Comparison of ENCODE assay signal across 8 cellular contexts in the genomic region with DNA sequence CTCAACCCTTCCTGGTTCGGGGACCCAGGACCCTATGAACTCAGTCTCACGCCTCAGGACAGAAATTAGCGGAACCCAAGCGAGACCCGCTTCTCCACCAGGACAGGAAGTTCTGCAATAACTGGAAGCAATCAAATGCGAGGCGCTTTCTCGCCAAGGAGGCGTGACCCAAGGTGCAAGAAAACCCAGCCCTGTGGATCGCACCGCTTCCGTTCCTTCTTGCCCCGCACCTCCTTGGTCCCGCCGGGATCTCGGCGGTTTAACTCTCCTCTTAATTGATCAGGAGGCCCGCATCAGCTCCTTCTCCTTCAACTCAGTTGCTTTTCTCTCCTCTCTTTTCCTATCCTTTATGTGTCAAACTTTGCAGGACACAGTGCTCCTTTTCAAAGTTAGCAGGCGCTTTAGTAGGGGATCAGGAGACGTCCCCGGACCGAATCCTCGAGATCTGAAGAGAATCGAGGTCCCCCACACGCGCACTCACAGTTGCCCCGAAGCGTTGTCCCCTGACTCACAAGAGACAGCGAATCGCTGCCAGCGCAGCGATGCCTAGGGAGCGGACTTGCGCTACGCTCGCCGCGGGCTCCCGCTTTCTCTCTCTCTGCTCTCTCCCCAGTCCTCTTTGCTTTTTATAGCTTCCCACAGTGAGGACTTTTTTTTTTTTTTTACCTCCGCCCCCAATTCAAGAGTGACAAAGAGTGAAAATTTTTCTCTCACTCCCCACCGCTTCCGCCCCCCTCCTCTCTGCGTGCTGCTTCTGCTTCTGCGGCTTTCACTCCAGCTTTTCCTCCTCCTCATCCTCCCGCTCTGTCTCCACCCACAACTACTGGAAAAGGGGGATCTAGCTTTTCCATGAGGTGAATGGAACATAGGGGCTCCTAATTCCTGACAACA. TPM values are rescaled to one million over a fixed set of nuclear protein-coding genes. Genes with fewer than 3 reads are reported as not detected.
A peak's percentile ranks its signal among the peaks of the same experiment; 100 is the strongest.
DNase-seq lines count a peak whose midpoint lies in the region; TF ChIP-seq lines count a peak whose summit lies in the region.

A gene with protein sequence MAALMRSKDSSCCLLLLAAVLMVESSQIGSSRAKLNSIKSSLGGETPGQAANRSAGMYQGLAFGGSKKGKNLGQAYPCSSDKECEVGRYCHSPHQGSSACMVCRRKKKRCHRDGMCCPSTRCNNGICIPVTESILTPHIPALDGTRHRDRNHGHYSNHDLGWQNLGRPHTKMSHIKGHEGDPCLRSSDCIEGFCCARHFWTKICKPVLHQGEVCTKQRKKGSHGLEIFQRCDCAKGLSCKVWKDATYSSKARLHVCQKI (minus strand): TSS at position 603 of the 891 bp plus-strand sequence. CDS start 722 bp downstream, outside the sequence.

- DNase-seq in AG04449 (ENCODE audit: low read depth, low spot score) (no peak), HAP-1 (ENCODE audit: low spot score in 2 of 2) (peak in 1 of 2 experiments; percentile 20), WERI-Rb-1 (peak; percentile 28), globus pallidus (ENCODE audit: low spot score) (peak; percentile 1), OCI-M2 (lab: John Stamatoyannopoulos, UW; ENCODE audit: unreplicated experiment) (no peak), SJCRH30 (no peak), DMS153 (lab: John Stamatoyannopoulos, UW) (no peak)

- H3K4me2 ChIP-seq in parathyroid adenoma (ENCODE audit: low read length): peak within 1 kb of the TSS; percentile 81

- H3K36me3 ChIP-seq in HAP-1 (replicated peaks) (no peaks in the 10 kb centered on the region), WERI-Rb-1 (no peaks in the 10 kb centered on the region), parathyroid adenoma (ENCODE audit: control insufficient read depth, insufficient read depth, low read length) (no peaks in the 10 kb centered on the region), SJCRH30 (no peaks in the 10 kb centered on the region)

- in situ Hi-C loops in HAP-1 (cut with MboI; ENCODE audit: low sequenced_read_pairs): no loop called here

- H3K27ac ChIP-seq in WERI-Rb-1 (no peak within 1 kb of the TSS), parathyroid adenoma (no peak within 1 kb of the TSS), SJCRH30 (no peak within 1 kb of the TSS)

- CTCF ChIA-PET in AG04449 (lab: Yijun Ruan, JAX): interaction anchor here (0.7 to 3.9 kb wide), 7 partner anchors 10 to 344 kb away, joined by 3 to 21 read pairs (median 3); no protein-coding TSS in a partner anchor

- no peak within 1 kb of the TSS for H3K9ac ChIP-seq in parathyroid adenoma

- H3K4me3 ChIP-seq in AG04449 (ENCODE audit: low read depth, low read length) (peak within 1 kb of the TSS; percentile 60), HAP-1 (peak within 1 kb of the TSS; percentile 13), WERI-Rb-1 (ENCODE audit: low read depth, low read length) (peak within 1 kb of the TSS; percentile 61), parathyroid adenoma (ENCODE audit: low read depth, low read length) (peak within 1 kb of the TSS; percentile 47), SJCRH30 (no peak within 1 kb of the TSS)

- TF ChIP-seq CTCF in AG04449 (IDR thresholded peaks at IDR 0.05; ENCODE audit: insufficient read depth, low read length, missing control alignments): no peak
- TF ChIP-seq CTCF in WERI-Rb-1 (IDR thresholded peaks at IDR 0.05; ENCODE audit: low read depth, low read length): no peak
- TF ChIP-seq CTCF in parathyroid adenoma (IDR thresholded peaks at IDR 0.05): no peak

- POLR2A ChIA-PET in AG04449 (lab: Yijun Ruan, JAX): no interaction called here

- H3K27me3 ChIP-seq in HAP-1 (ENCODE audit: low read depth) (peaks cover 58% of the 10 kb centered on the region), WERI-Rb-1 (ENCODE audit: insufficient read depth, low read depth, severe bottlenecking) (peaks cover 29% of the 10 kb centered on the region), parathyroid adenoma (ENCODE audit: control insufficient read depth, insufficient read depth, low read length) (no peaks in the 10 kb centered on the region), SJCRH30 (no peaks in the 10 kb centered on the region)

- no peaks in the 10 kb centered on the region for H3K79me2 ChIP-seq in parathyroid adenoma

- H3K4me1 ChIP-seq in HAP-1 (no peaks in the 10 kb centered on the region), parathyroid adenoma (no peaks in the 10 kb centered on the region), SJCRH30 (no peaks in the 10 kb centered on the region)

- no peak within 1 kb of the TSS for H2AFZ ChIP-seq in parathyroid adenoma

- no peaks in the 10 kb centered on the region for H3K9me3 ChIP-seq in HAP-1
- no peaks in the 10 kb centered on the region for H3K9me3 ChIP-seq in WERI-Rb-1 (ENCODE audit: severe bottlenecking)
- H3K9me3 ChIP-seq in parathyroid adenoma (ENCODE audit: control insufficient read depth, low read length): no peaks in the 10 kb centered on the region
- H3K9me3 ChIP-seq in SJCRH30 (replicated peaks): no peaks in the 10 kb centered on the region

RNA-seq across cellular contexts. Expression of the gene that starts here (rescaled TPM):
- 0.18 and 0.55 TPM in 2 replicates for total RNA-seq in SJCRH30 (2014; rRNA removed; shearing (Covaris generic))

Comparison
In these comparisons a context has a peak if more than half of its experiments do, and no peak if none do; other contexts are left out.
1. DNase-seq: peak in WERI-Rb-1 (single experiment) and globus pallidus (single experiment); none in AG04449 (single experiment), OCI-M2 (single experiment), SJCRH30 (0 of 2) and DMS153 (single experiment).